In the genomic region with DNA sequence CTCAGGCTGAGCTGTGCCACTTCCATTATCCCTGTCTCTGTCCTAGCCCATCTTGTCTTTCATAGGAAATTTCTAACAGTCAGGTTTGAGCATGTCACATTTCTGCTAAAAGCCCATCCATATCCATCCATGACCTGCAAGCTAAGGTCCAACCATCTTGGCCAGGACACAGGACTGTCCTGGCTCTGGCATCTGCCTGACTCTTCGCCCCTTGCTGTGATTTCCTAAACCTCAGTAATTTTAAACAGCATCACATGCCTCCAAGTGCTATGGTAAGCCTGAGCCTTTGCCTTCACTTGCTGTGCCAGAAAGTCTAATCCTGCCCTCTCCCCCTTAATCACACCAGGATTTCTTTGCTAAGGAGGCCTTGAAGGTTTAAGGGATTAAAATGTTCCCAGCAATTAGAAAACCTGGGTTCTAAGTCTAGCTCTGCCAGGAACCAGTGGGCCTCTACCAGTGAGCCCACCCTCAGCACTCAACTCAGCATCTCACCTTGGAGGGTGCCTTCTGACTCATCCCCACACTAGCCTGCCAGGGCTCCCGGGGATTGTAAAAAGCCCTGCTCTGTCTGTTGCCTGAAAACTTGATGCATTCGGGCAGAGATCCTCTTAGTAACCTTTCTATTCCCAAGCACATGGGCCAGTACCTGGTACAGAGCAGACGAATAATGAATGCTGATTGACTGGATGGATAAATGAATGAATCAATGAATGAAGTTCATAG, we compare ENCODE assay signal across 16 cellular contexts.
DNase-seq lines count a peak whose midpoint lies in the region; ATAC-seq and TF ChIP-seq lines count a peak whose summit lies in the region.
"Had no signal": no experiment of that assay in that cellular context is flagged by ENCODE, and none has a peak within 500 bp of the region (broad histone marks: within the 10 kb centered on the region; RNA-seq: fewer than 3 reads in every experiment).

No MANE protein-coding gene starts in this region.

- no TSS peak for BruUV-seq in PC-9 (replicated peaks; lab: Mats Ljungman, UMichigan)

- H2BK12ac ChIP-seq in trophoblast cell (ENCODE audit: low read length) = no peak overlapping the region

- intact Hi-C loops in esophagus muscularis mucosa (cut with DNase I) (loop anchor here (10.0 kb wide), 1 partner anchor 409 kb away; the partner anchor contains the start of gene LRATD1), PC-9 (cut with micrococcal nuclease; ENCODE audit: unreplicated experiment) (no loop called here)

- POLR2A ChIA-PET in PC-9 (lab: Charles Lee; ENCODE audit: unreplicated experiment) = no interaction called here

- H2AFZ ChIP-seq in GM23248 (peak overlapping the region; percentile 13; the same call in 1 of the 2 replicates), trophoblast cell (ENCODE audit: insufficient read depth, low read length, poor library complexity) (no peak overlapping the region), PC-9 (no peak overlapping the region)

- no peak overlapping the region for H3K18ac ChIP-seq in trophoblast cell (ENCODE audit: low read length)

- H3K9ac ChIP-seq in GM23248 = no peak overlapping the region
- no peak overlapping the region for H3K9ac ChIP-seq in trophoblast cell (ENCODE audit: low read length)

- H3K4me1 ChIP-seq in GM23248 (ENCODE audit: insufficient read depth) = no peaks in the 10 kb centered on the region
- H3K4me1 ChIP-seq in esophagus muscularis mucosa = peaks cover 0 to 57% (median 45%) of the 10 kb centered on the region in 4 donors
- no peaks in the 10 kb centered on the region for H3K4me1 ChIP-seq in trophoblast cell (ENCODE audit: control insufficient read depth in 1 of 2, insufficient read depth in 2 of 2, low read length in 2 of 2)
- H3K4me1 ChIP-seq in PC-9 (replicated peaks; ENCODE audit: insufficient read depth) = no peaks in the 10 kb centered on the region

- H3K4me3 ChIP-seq in GM23248 = no peak overlapping the region
- no peak overlapping the region for H3K4me3 ChIP-seq in esophagus muscularis mucosa
- no peak overlapping the region for H3K4me3 ChIP-seq in trophoblast cell (ENCODE audit: low read depth, low read length)
- H3K4me3 ChIP-seq in PC-9 = no peak overlapping the region
- H3K4me3 ChIP-seq: left ventricle myocardium inferior had no signal

- H3K9me2 ChIP-seq in GM23248 (ENCODE audit: insufficient read depth) (no peaks in the 10 kb centered on the region), PC-9 (ENCODE audit: insufficient read depth) (no peaks in the 10 kb centered on the region)

- no peak overlapping the region for H3K14ac ChIP-seq in trophoblast cell (ENCODE audit: low read length)

- no peak overlapping the region for H2AK5ac ChIP-seq in trophoblast cell (ENCODE audit: low read length)

- no peaks in the 10 kb centered on the region for H3K79me1 ChIP-seq in trophoblast cell (ENCODE audit: low read length)

- H2BK120ac ChIP-seq in trophoblast cell (ENCODE audit: insufficient read depth, low read length, poor library complexity) = no peak overlapping the region

- no peak for TF ChIP-seq POLR2A in esophagus muscularis mucosa (IDR thresholded peaks at IDR 0.05; ENCODE audit: low read depth)

- no peaks in the 10 kb centered on the region for H3K79me2 ChIP-seq in GM23248 (ENCODE audit: insufficient read depth)
- no peaks in the 10 kb centered on the region for H3K79me2 ChIP-seq in trophoblast cell (ENCODE audit: control insufficient read depth, insufficient read depth, low read length, poor library complexity)
- H3K79me2 ChIP-seq in PC-9 (ENCODE audit: low read depth) = no peaks in the 10 kb centered on the region

- no peak overlapping the region for H3K4me2 ChIP-seq in GM23248 (ENCODE audit: unreplicated experiment)
- H3K4me2 ChIP-seq in trophoblast cell (ENCODE audit: low read length) = no peak overlapping the region
- no peak overlapping the region for H3K4me2 ChIP-seq in PC-9

- TF ChIP-seq EP300 in esophagus muscularis mucosa (IDR thresholded peaks at IDR 0.05) = no peak

- H3K9me3 ChIP-seq in GM23248 (ENCODE audit: low read depth) (no peaks in the 10 kb centered on the region), esophagus muscularis mucosa (no peaks in the 10 kb centered on the region), trophoblast cell (ENCODE audit: insufficient read depth, low read depth, low read length) (peaks cover 1% of the 10 kb centered on the region), PC-9 (ENCODE audit: insufficient read depth, low read depth) (no peaks in the 10 kb centered on the region)
- H3K9me3 ChIP-seq: left ventricle myocardium inferior had no signal

- no peak for DNase-seq in GM23248
- DNase-seq in NCI-H82 (lab: John Stamatoyannopoulos, UW) = peak; percentile 77
- no peak for DNase-seq in esophagus muscularis mucosa (ENCODE audit: extremely low spot score)
- no peak for DNase-seq in trophoblast cell
- no peak for DNase-seq in activated T-cell treated with anti-CD3 and anti-CD28 coated beads, Interleukin-2, amount 50 U/mL, for 48 hours
- DNase-seq in PC-9 = no peak
- DNase-seq: ACHN; activated T-cell treated with anti-CD3 and anti-CD28 coated beads, Interleukin-2, amount 50 U/mL, for 72 hours; effector memory CD4-positive, alpha-beta T cell; left ventricle myocardium inferior; NCI-H187; nucleus accumbens had no signal

- WGBS in GM23248 (ENCODE audit: low coverage in 1 of 2, low lambda C conversion rate in 2 of 2, missing lambda C conversion rate in 2 of 2), 2 experiments = 37 to 46% methylated on average over 4 of the region's 4 CpGs
- WGBS in esophagus muscularis mucosa = 42% methylated on average over 4 of the region's 4 CpGs
- no CpG with 5 or more reads among the region's 4 CpGs for WGBS in trophoblast cell (ENCODE audit: extremely low coverage, insufficient coverage, insufficient read length)

- no peaks in the 10 kb centered on the region for H3K27me3 ChIP-seq in GM23248 (replicated peaks; ENCODE audit: insufficient read depth)
- H3K27me3 ChIP-seq in esophagus muscularis mucosa = no peaks in the 10 kb centered on the region
- H3K27me3 ChIP-seq in trophoblast cell (ENCODE audit: insufficient read depth, low read length) = no peaks in the 10 kb centered on the region
- H3K27me3 ChIP-seq in PC-9 (ENCODE audit: insufficient read depth, low read depth) = 0 out of 2 replicates have a peak, but pooled peaks cover 26% of the 10 kb centered on the region

- no peak for ATAC-seq in HG02678 (IDR thresholded peaks at IDR 0.05; ENCODE audit: unreplicated experiment)
- ATAC-seq in GM21528 (IDR thresholded peaks at IDR 0.05; ENCODE audit: low FRiP score, unreplicated experiment) = no peak
- ATAC-seq: activated T-cell treated with anti-CD3 and anti-CD28 coated beads, Interleukin-2, amount 50 U/mL, for 72 hours; SK-N-SH treated with all-trans-retinoic acid at 6 μM for 48 hours had no signal

- H4K20me1 ChIP-seq in GM23248 (ENCODE audit: insufficient read depth) (no peaks in the 10 kb centered on the region), PC-9 (ENCODE audit: insufficient read depth) (no peaks in the 10 kb centered on the region)

- peak overlapping the region; percentile 58 for H3K23ac ChIP-seq in trophoblast cell (ENCODE audit: low read length)

- H3K4ac ChIP-seq in trophoblast cell (ENCODE audit: low read depth, low read length) = no peak overlapping the region

- H3K27ac ChIP-seq in GM23248 = 0 out of 2 replicates have a peak overlapping the region, but pooled peaks have one; percentile 29
- peak overlapping the region; percentile 73 to 75 (median 74) for H3K27ac ChIP-seq in esophagus muscularis mucosa (replicated peaks in 1 of 4)
- no peak overlapping the region for H3K27ac ChIP-seq in trophoblast cell (ENCODE audit: low read depth, low read length)
- no peak overlapping the region for H3K27ac ChIP-seq in PC-9
- H3K27ac ChIP-seq: left ventricle myocardium inferior, RWPE1 had no signal

- H4K12ac ChIP-seq in trophoblast cell (ENCODE audit: low read depth, low read length) = no peak overlapping the region

- H4K8ac ChIP-seq in trophoblast cell (ENCODE audit: low read depth, low read length) = no peak overlapping the region

- H4K91ac ChIP-seq in trophoblast cell (ENCODE audit: low read depth, low read length) = no peak overlapping the region

- no peaks in the 10 kb centered on the region for H3F3A ChIP-seq in GM23248 (ENCODE audit: insufficient read depth)
- H3F3A ChIP-seq in PC-9 (ENCODE audit: insufficient read depth, low read depth) = no peaks in the 10 kb centered on the region

- no peak overlapping the region for H2BK5ac ChIP-seq in trophoblast cell (ENCODE audit: low read depth, low read length, poor library complexity)

- CTCF ChIA-PET in PC-9 (lab: Charles Lee) = no interaction called here

- in situ Hi-C loops in GM23248 (cut with MboI) = no loop called here

- H3K36me3 ChIP-seq in GM23248 (ENCODE audit: low read depth) = no peaks in the 10 kb centered on the region
- no peaks in the 10 kb centered on the region for H3K36me3 ChIP-seq in esophagus muscularis mucosa
- no peaks in the 10 kb centered on the region for H3K36me3 ChIP-seq in trophoblast cell (ENCODE audit: control insufficient read depth in 1 of 2, insufficient read depth in 2 of 2, low read length in 2 of 2)
- H3K36me3 ChIP-seq in PC-9 (ENCODE audit: low read depth) = no peaks in the 10 kb centered on the region
- H3K36me3 ChIP-seq: left ventricle myocardium inferior had no signal

- no peak for TF ChIP-seq CTCF in esophagus muscularis mucosa (IDR thresholded peaks at IDR 0.05)
- TF ChIP-seq CTCF in PC-9 (conservative IDR thresholded peaks at IDR 0.05) = no peak

Comparison
In these comparisons a context has a peak if more than half of its experiments do, and no peak if none do; other contexts are left out.
1. H3K27ac ChIP-seq: peak in GM23248 (single experiment) and esophagus muscularis mucosa (4 of 4); none in trophoblast cell (single experiment) and PC-9 (single experiment).